ENCODE assay signal across 8 cellular contexts in genomic region chr11:97419729-97420128, GRCh38.
"Had no signal": no experiment of that assay in that cellular context is flagged by ENCODE, and none has a peak within 500 bp of the region (broad histone marks: within the 10 kb centered on the region; RNA-seq: fewer than 3 reads in every experiment).

No MANE protein-coding gene starts in this region.

- H2AFZ ChIP-seq: GM23248 had no signal

- FAIRE-seq: H54, HTR-8/SVneo had no signal

- H3K4me2 ChIP-seq: KMS-11 had no signal

- H3K27ac Mint-ChIP-seq: H9 had no signal

- H3K4me1 Mint-ChIP-seq: H9 had no signal

- H3K4me3 ChIP-seq: GM23248 had no signal

- H3K9ac ChIP-seq: GM23248, KMS-11 had no signal

- H3K27ac ChIP-seq: GM23248, KMS-11 had no signal

- DNase-seq: GM23248, GOT3, H9, HCEC 1CT, KBM-7 had no signal

- H3K4me3 Mint-ChIP-seq: H9 had no signal
